Comparison of ENCODE assay signal across 21 cellular contexts in the genomic region with DNA sequence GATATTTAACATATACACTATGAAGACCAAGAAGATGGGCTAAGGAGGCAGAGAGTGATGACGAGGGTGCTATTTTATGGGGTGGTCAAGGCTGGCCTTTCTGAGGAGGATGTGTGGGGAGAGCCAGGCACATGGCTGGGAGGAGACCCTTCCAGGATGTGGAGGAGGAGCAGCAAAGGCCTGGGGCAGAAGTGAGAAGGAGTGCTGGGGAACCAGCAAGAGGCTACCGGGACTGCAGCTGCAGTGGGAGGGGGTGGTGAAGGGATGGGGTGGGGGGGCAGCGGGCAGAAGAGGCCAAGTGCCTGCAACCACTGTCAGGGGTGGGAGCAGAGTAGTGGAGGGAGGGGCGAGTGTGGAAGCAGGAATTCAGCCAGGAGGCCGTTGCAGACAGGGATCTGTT.
"Had no signal": no experiment of that assay in that cellular context is flagged by ENCODE, and none has a peak within 500 bp of the region (broad histone marks: within the 10 kb centered on the region; RNA-seq: fewer than 3 reads in every experiment).

No MANE protein-coding gene starts in this region.

- DNase-seq: activated T-cell treated with anti-CD3 and anti-CD28 coated beads, Interleukin-2, amount 50 U/mL, for 1 hour; cortex of kidney; heart right ventricle; kidney; lower lobe of right lung; mesendoderm; naive B cell; small intestine; stimulated activated CD4-positive, alpha-beta T cell treated with anti-CD3 and anti-CD28 coated beads, Interleukin-15, amount 100 ng/mL, for 24 hours; stimulated activated naive B cell treated with anti-CD40 and anti-IgM and Interleukin-4, amounts not matched to agents 10 μg/mL and 1 μg/mL and 100 μg/mL, for 72 hours; T-helper 1 cell; T-helper 9 cell; testis; trophoblast cell had no signal

- ATAC-seq: activated T-helper 17 cell treated with anti-CD3 and anti-CD28 coated beads, Interleukin-2, amount 50 U/mL, for 72 hours; heart right ventricle; lower lobe of right lung; sciatic nerve; stimulated activated naive B cell treated with anti-CD40 and anti-IgM and Interleukin-4, amounts not matched to agents 10 μg/mL and 1 μg/mL and 100 μg/mL, for 72 hours; WTC11 had no signal

- H3K27me3 ChIP-seq: adrenal gland, breast epithelium, testis, vagina had no signal

- H3K9ac ChIP-seq: neural progenitor cell had no signal

- H3K4me2 ChIP-seq: neural progenitor cell had no signal

- H3K9me3 ChIP-seq: adrenal gland, breast epithelium, lower lobe of right lung, testis, vagina had no signal

- H3K4me1 ChIP-seq: adrenal gland, breast epithelium, lower lobe of right lung, vagina had no signal

- H3K4me3 ChIP-seq: adrenal gland, breast epithelium, heart right ventricle, lower lobe of right lung, neural progenitor cell, testis, vagina had no signal

- H3K27ac ChIP-seq: adrenal gland, breast epithelium, lower lobe of right lung, neural progenitor cell, testis, vagina had no signal

- H3K36me3 ChIP-seq: adrenal gland, breast epithelium, heart right ventricle, lower lobe of right lung, neural progenitor cell, vagina had no signal

- H2AFZ ChIP-seq: neural progenitor cell had no signal
